In the genomic region with DNA sequence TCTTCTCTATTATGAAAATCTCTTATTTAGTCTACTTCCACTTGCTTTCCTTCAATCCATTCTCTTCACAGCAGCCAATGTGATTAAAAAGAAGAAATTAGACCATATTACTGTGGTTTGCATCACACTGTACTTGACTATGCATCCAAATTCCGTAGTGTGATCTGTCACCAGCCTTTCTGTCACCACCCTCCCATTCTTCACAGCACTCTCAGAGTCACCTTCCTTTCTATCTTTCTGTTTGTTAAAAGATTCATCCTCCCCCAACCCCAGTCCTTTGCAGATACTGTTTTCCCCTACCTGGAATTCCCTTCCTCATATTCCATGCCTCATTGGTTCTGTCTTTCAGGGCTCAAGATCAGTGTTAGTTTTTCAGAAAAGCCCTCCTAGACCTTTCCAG, we compare ENCODE assay signal across 18 cellular contexts. TPM values are rescaled to one million over a fixed set of nuclear protein-coding genes. Genes with fewer than 3 reads are reported as not detected.
A peak's percentile ranks its signal among the peaks of the same experiment; 100 is the strongest.
DNase-seq lines count a peak whose midpoint lies in the region; ATAC-seq and TF ChIP-seq lines count a peak whose summit lies in the region.
"Had no signal": no experiment of that assay in that cellular context is flagged by ENCODE, and none has a peak within 500 bp of the region (broad histone marks: within the 10 kb centered on the region; RNA-seq: fewer than 3 reads in every experiment).

No MANE protein-coding gene starts in this region.

- H3K4me1 ChIP-seq in ACC112 (ENCODE audit: control insufficient read depth, insufficient read depth, low read length, unreplicated experiment) (peaks cover 18% of the 10 kb centered on the region), rectal smooth muscle tissue (ENCODE audit: control insufficient read depth, insufficient read depth, low read length) (peaks cover 15% of the 10 kb centered on the region), adrenal gland (replicated peaks in 1 of 2) (no peaks in the 10 kb centered on the region)

- DNase-seq in NCI-H2107 treated with DMSO at 0.1 percent for 48 hours (lab: John Stamatoyannopoulos, UW; ENCODE audit: unreplicated experiment): peak; percentile 66
- DNase-seq in endothelial cell (ENCODE audit: low spot score): no peak
- no peak for DNase-seq in adrenal gland
- no peak for DNase-seq in T1000 (lab: John Stamatoyannopoulos, UW)
- DNase-seq in mucosa of gallbladder (ENCODE audit: low spot score): no peak
- DNase-seq: activated CD4-positive, alpha-beta memory T cell treated with anti-CD3 and anti-CD28 coated beads for 36 hours; activated naive CD8-positive, alpha-beta T cell treated with anti-CD3 and anti-CD28 coated beads, Interleukin-2, amount 50 U/mL, for 24 hours; activated T-cell treated with anti-CD3 and anti-CD28 coated beads, Interleukin-2, amount 50 U/mL, for 72 hours; AML-193; endodermal cell; NCI-H2171 treated with DMSO at 0.1 percent for 48 hours; occipital lobe; stimulated activated naive B cell treated with anti-CD40 and anti-IgM and Interleukin-4, amounts not matched to agents 10 μg/mL and 1 μg/mL and 100 μg/mL, for 72 hours had no signal

- H3K4me3 ChIP-seq in ACC112 (ENCODE audit: low read depth, low read length) (peak overlapping the region; percentile 11; the same call in 1 of the 2 replicates), rectal smooth muscle tissue (ENCODE audit: low read length) (no peak overlapping the region), adrenal gland (no peak overlapping the region)
- H3K4me3 ChIP-seq: vagina had no signal

- TF ChIP-seq POLR2A in adrenal gland (IDR thresholded peaks at IDR 0.05): no peak

- H2AFZ ChIP-seq in ACC112 (ENCODE audit: low read length, unreplicated experiment): no peak overlapping the region

- intact Hi-C loops in adrenal gland (cut with DNase I): no loop called here

- TF ChIP-seq CTCF in endothelial cell (IDR thresholded peaks at IDR 0.05; ENCODE audit: unreplicated experiment) (no peak), adrenal gland (IDR thresholded peaks at IDR 0.05) (no peak)

- H3K36me3 Mint-ChIP-seq in endothelial cell (ENCODE audit: low read depth, unreplicated experiment): peaks cover 31% of the 10 kb centered on the region
- H3K36me3 Mint-ChIP-seq: activated CD4-positive, alpha-beta memory T cell treated with anti-CD3 and anti-CD28 coated beads for 36 hours had no signal

- no peak overlapping the region for H3K4me3 Mint-ChIP-seq in endothelial cell (ENCODE audit: unreplicated experiment)
- H3K4me3 Mint-ChIP-seq: activated CD4-positive, alpha-beta memory T cell treated with anti-CD3 and anti-CD28 coated beads for 36 hours; activated naive CD8-positive, alpha-beta T cell treated with anti-CD3 and anti-CD28 coated beads, Interleukin-2, amount 50 U/mL, for 24 hours; activated T-cell treated with anti-CD3 and anti-CD28 coated beads, Interleukin-2, amount 50 U/mL, for 72 hours; central memory CD8-positive, alpha-beta T cell; endodermal cell; stimulated activated naive B cell treated with anti-CD40 and anti-IgM and Interleukin-4, amounts not matched to agents 10 μg/mL and 1 μg/mL and 100 μg/mL, for 72 hours had no signal

- H3K27me3 Mint-ChIP-seq in endothelial cell (ENCODE audit: unreplicated experiment): peaks cover 3% of the 10 kb centered on the region
- H3K27me3 Mint-ChIP-seq: activated CD4-positive, alpha-beta memory T cell treated with anti-CD3 and anti-CD28 coated beads for 36 hours; activated naive CD8-positive, alpha-beta T cell treated with anti-CD3 and anti-CD28 coated beads, Interleukin-2, amount 50 U/mL, for 24 hours; central memory CD8-positive, alpha-beta T cell; stimulated activated naive B cell treated with anti-CD40 and anti-IgM and Interleukin-4, amounts not matched to agents 10 μg/mL and 1 μg/mL and 100 μg/mL, for 72 hours had no signal

- WGBS in adrenal gland, 4 donors: 0 to 100% (median 0%) methylated on average over 1 of the region's 1 CpG; no CpG with 5 or more reads in 1 of the 4 donors

- peaks cover 33% of the 10 kb centered on the region for H3K4me1 Mint-ChIP-seq in endothelial cell (ENCODE audit: unreplicated experiment)
- H3K4me1 Mint-ChIP-seq: central memory CD8-positive, alpha-beta T cell; stimulated activated naive B cell treated with anti-CD40 and anti-IgM and Interleukin-4, amounts not matched to agents 10 μg/mL and 1 μg/mL and 100 μg/mL, for 72 hours had no signal

- H3K27me3 ChIP-seq in ACC112 (ENCODE audit: insufficient read depth, low read length) (no peaks in the 10 kb centered on the region), rectal smooth muscle tissue (ENCODE audit: control insufficient read depth, insufficient read depth, low read length) (no peaks in the 10 kb centered on the region), adrenal gland (no peaks in the 10 kb centered on the region)
- H3K27me3 ChIP-seq: vagina had no signal

- peak overlapping the region; percentile 37 for H3K27ac Mint-ChIP-seq in endothelial cell (ENCODE audit: unreplicated experiment)
- H3K27ac Mint-ChIP-seq: activated CD4-positive, alpha-beta memory T cell treated with anti-CD3 and anti-CD28 coated beads for 36 hours; activated naive CD8-positive, alpha-beta T cell treated with anti-CD3 and anti-CD28 coated beads, Interleukin-2, amount 50 U/mL, for 24 hours; activated T-cell treated with anti-CD3 and anti-CD28 coated beads, Interleukin-2, amount 50 U/mL, for 72 hours; endodermal cell; stimulated activated naive B cell treated with anti-CD40 and anti-IgM and Interleukin-4, amounts not matched to agents 10 μg/mL and 1 μg/mL and 100 μg/mL, for 72 hours had no signal

- H3K79me2 ChIP-seq in ACC112 (ENCODE audit: control insufficient read depth, insufficient read depth, low read length, unreplicated experiment): no peaks in the 10 kb centered on the region

- no peaks in the 10 kb centered on the region for H3K9me3 Mint-ChIP-seq in endothelial cell (ENCODE audit: unreplicated experiment)
- H3K9me3 Mint-ChIP-seq: activated CD4-positive, alpha-beta memory T cell treated with anti-CD3 and anti-CD28 coated beads for 36 hours; activated naive CD8-positive, alpha-beta T cell treated with anti-CD3 and anti-CD28 coated beads, Interleukin-2, amount 50 U/mL, for 24 hours; activated T-cell treated with anti-CD3 and anti-CD28 coated beads, Interleukin-2, amount 50 U/mL, for 72 hours; central memory CD8-positive, alpha-beta T cell; endodermal cell; stimulated activated naive B cell treated with anti-CD40 and anti-IgM and Interleukin-4, amounts not matched to agents 10 μg/mL and 1 μg/mL and 100 μg/mL, for 72 hours had no signal

- no peak overlapping the region for H3K9ac ChIP-seq in rectal smooth muscle tissue (ENCODE audit: low read length)

- no peaks in the 10 kb centered on the region for H3K9me3 ChIP-seq in adrenal gland (replicated peaks in 1 of 3)
- H3K9me3 ChIP-seq: vagina had no signal

- H3K27ac ChIP-seq in ACC112 (ENCODE audit: low read depth, low read length) (peak overlapping the region; percentile 7; the same call in 1 of the 2 replicates), rectal smooth muscle tissue (ENCODE audit: low read depth, low read length) (peak overlapping the region; percentile 64), adrenal gland (no peak overlapping the region)
- H3K27ac ChIP-seq: vagina had no signal

- no peak for ATAC-seq in HG03571 (IDR thresholded peaks at IDR 0.05; ENCODE audit: unreplicated experiment)
- ATAC-seq: activated naive CD8-positive, alpha-beta T cell treated with anti-CD3 and anti-CD28 coated beads, Interleukin-2, amount 50 U/mL, for 24 hours; activated T-cell treated with anti-CD3 and anti-CD28 coated beads, Interleukin-2, amount 50 U/mL, for 72 hours; stimulated activated naive B cell treated with anti-CD40 and anti-IgM and Interleukin-4, amounts not matched to agents 10 μg/mL and 1 μg/mL and 100 μg/mL, for 72 hours had no signal

- peaks cover 52% of the 10 kb centered on the region for H3K36me3 ChIP-seq in ACC112 (ENCODE audit: insufficient read depth, low read length)
- H3K36me3 ChIP-seq in rectal smooth muscle tissue (ENCODE audit: control insufficient read depth, insufficient read depth, low read length): peaks cover 9% of the 10 kb centered on the region
- peaks cover 0 to 11% of the 10 kb centered on the region in 2 donors for H3K36me3 ChIP-seq in adrenal gland (replicated peaks in 1 of 2)

RNA-seq across cellular contexts. Expression of a gene that starts 55.0 kb away (rescaled TPM):
- 18.7 TPM for total RNA-seq in endothelial cell (ENCODE audit: unreplicated experiment)
- 10 to 100 TPM; 27.6 to 63.9 (median 45.0) TPM for total RNA-seq in adrenal gland
- 10 to 100 TPM; 28.6 to 47.7 (median 30.3) TPM for polyA plus RNA-seq in adrenal gland
- 34.2 TPM for total RNA-seq in mucosa of gallbladder

Comparison
In these comparisons a context has a peak if more than half of its experiments do, and no peak if none do; other contexts are left out.
1. H3K27ac ChIP-seq: peak in ACC112 (single experiment) and rectal smooth muscle tissue (single experiment); none in adrenal gland (0 of 5).